ENCODE assay signal across 14 cellular contexts in genomic region chr7:585873-586272, GRCh38.
DNase-seq lines count a peak whose midpoint lies in the region; ATAC-seq lines count a peak whose summit lies in the region.
"Had no signal": no experiment of that assay in that cellular context is flagged by ENCODE, and none has a peak within 500 bp of the region (broad histone marks: within the 10 kb centered on the region; RNA-seq: fewer than 3 reads in every experiment).

No MANE protein-coding gene starts in this region.

- DNase-seq in activated T-cell treated with anti-CD3 and anti-CD28 coated beads, Interleukin-2, amount 50 U/mL, for 72 hours, result no peak
- no peak for DNase-seq in activated T-cell treated with anti-CD3 and anti-CD28 coated beads, Interleukin-2, amount 50 U/mL, for 48 hours
- DNase-seq in stimulated activated naive B cell treated with anti-CD40 and anti-IgM and Interleukin-4, amounts not matched to agents 10 μg/mL and 1 μg/mL and 100 μg/mL, for 72 hours, result no peak
- DNase-seq in NCI-H510A (lab: John Stamatoyannopoulos, UW) (no peak), GM19240 (ENCODE audit: insufficient read length, low spot score) (no peak), middle frontal gyrus (ENCODE audit: extremely low spot score, low spot score) (no peak)
- DNase-seq: COR-L47, foreskin fibroblast, KBM-7, left colon, NCI-H1048, Peyer's patch had no signal

- H3K4me1 Mint-ChIP-seq in activated T-cell treated with anti-CD3 and anti-CD28 coated beads, Interleukin-2, amount 50 U/mL, for 72 hours (ENCODE audit: low read depth), result peaks cover 33% of the 10 kb centered on the region
- peaks cover 45% of the 10 kb centered on the region for H3K4me1 Mint-ChIP-seq in activated naive CD8-positive, alpha-beta T cell (ENCODE audit: low read depth)
- H3K4me1 Mint-ChIP-seq in stimulated activated naive B cell treated with anti-CD40 and anti-IgM and Interleukin-4, amounts not matched to agents 10 μg/mL and 1 μg/mL and 100 μg/mL, for 72 hours, result peaks cover 24% of the 10 kb centered on the region in 2 donors

- no peak for ATAC-seq in activated T-cell treated with anti-CD3 and anti-CD28 coated beads, Interleukin-2, amount 50 U/mL, for 72 hours (replicated peaks in 1 of 2)
- ATAC-seq in HG02798 (IDR thresholded peaks at IDR 0.05; ENCODE audit: poor library complexity, unreplicated experiment), result peak; percentile 31
- no peak for ATAC-seq in stimulated activated naive B cell treated with anti-CD40 and anti-IgM and Interleukin-4, amounts not matched to agents 10 μg/mL and 1 μg/mL and 100 μg/mL, for 72 hours (replicated peaks)
- ATAC-seq: left colon had no signal

- peaks cover 33 to 44% of the 10 kb centered on the region in 2 donors for H3K36me3 Mint-ChIP-seq in activated T-cell treated with anti-CD3 and anti-CD28 coated beads, Interleukin-2, amount 50 U/mL, for 72 hours (ENCODE audit: insufficient read depth in 2 of 2)
- H3K36me3 Mint-ChIP-seq in activated naive CD8-positive, alpha-beta T cell, result peaks cover 30% of the 10 kb centered on the region
- peaks cover 67 to 83% of the 10 kb centered on the region in 2 donors for H3K36me3 Mint-ChIP-seq in stimulated activated naive B cell treated with anti-CD40 and anti-IgM and Interleukin-4, amounts not matched to agents 10 μg/mL and 1 μg/mL and 100 μg/mL, for 72 hours

- peaks cover 10 to 16% of the 10 kb centered on the region in 2 donors for H3K9me3 Mint-ChIP-seq in activated T-cell treated with anti-CD3 and anti-CD28 coated beads, Interleukin-2, amount 50 U/mL, for 72 hours
- peaks cover 7% of the 10 kb centered on the region for H3K9me3 Mint-ChIP-seq in activated naive CD8-positive, alpha-beta T cell (ENCODE audit: low read depth)
- H3K9me3 Mint-ChIP-seq in stimulated activated naive B cell treated with anti-CD40 and anti-IgM and Interleukin-4, amounts not matched to agents 10 μg/mL and 1 μg/mL and 100 μg/mL, for 72 hours, result peaks cover 22 to 29% of the 10 kb centered on the region in 2 donors

- peak overlapping the region; percentile 88 for H3K27ac Mint-ChIP-seq in activated T-cell treated with anti-CD3 and anti-CD28 coated beads, Interleukin-2, amount 50 U/mL, for 72 hours
- peak overlapping the region; percentile 97 for H3K27ac Mint-ChIP-seq in activated naive CD8-positive, alpha-beta T cell
- peak overlapping the region; percentile 65 for H3K27ac Mint-ChIP-seq in stimulated activated naive B cell treated with anti-CD40 and anti-IgM and Interleukin-4, amounts not matched to agents 10 μg/mL and 1 μg/mL and 100 μg/mL, for 72 hours

- peak overlapping the region; percentile 82 to 90 for H3K4me3 Mint-ChIP-seq in activated T-cell treated with anti-CD3 and anti-CD28 coated beads, Interleukin-2, amount 50 U/mL, for 72 hours
- H3K4me3 Mint-ChIP-seq in activated naive CD8-positive, alpha-beta T cell, result peak overlapping the region; percentile 93
- peak overlapping the region in 1 of 2 donors; percentile 44 for H3K4me3 Mint-ChIP-seq in stimulated activated naive B cell treated with anti-CD40 and anti-IgM and Interleukin-4, amounts not matched to agents 10 μg/mL and 1 μg/mL and 100 μg/mL, for 72 hours

- no peaks in the 10 kb centered on the region for H3K27me3 Mint-ChIP-seq in activated T-cell treated with anti-CD3 and anti-CD28 coated beads, Interleukin-2, amount 50 U/mL, for 72 hours (ENCODE audit: low read depth)
- no peaks in the 10 kb centered on the region for H3K27me3 Mint-ChIP-seq in activated naive CD8-positive, alpha-beta T cell
- H3K27me3 Mint-ChIP-seq in stimulated activated naive B cell treated with anti-CD40 and anti-IgM and Interleukin-4, amounts not matched to agents 10 μg/mL and 1 μg/mL and 100 μg/mL, for 72 hours, result no peaks in the 10 kb centered on the region
